9 cellular contexts compared by ENCODE assay signal in genomic region chr7:137987011-137987334, GRCh38. TPM values are rescaled to one million over a fixed set of nuclear protein-coding genes. Genes with fewer than 3 reads are reported as not detected.
A peak's percentile ranks its signal among the peaks of the same experiment; 100 is the strongest.
DNase-seq lines count a peak whose midpoint lies in the region; ATAC-seq and TF ChIP-seq lines count a peak whose summit lies in the region.
"Had no signal": no experiment of that assay in that cellular context is flagged by ENCODE, and none has a peak within 500 bp of the region (broad histone marks: within the 10 kb centered on the region; RNA-seq: fewer than 3 reads in every experiment).

No MANE protein-coding gene starts in this region.

- H3K36me3 ChIP-seq in prostate gland (no peaks in the 10 kb centered on the region), aorta (ENCODE audit: control insufficient read depth in 1 of 2, insufficient read depth in 2 of 2, low read length in 1 of 2) (no peaks in the 10 kb centered on the region)

- intact Hi-C loops in prostate gland (cut with DNase I): loop anchor here (5.0 kb wide), 1 partner anchor 35 kb away; no protein-coding TSS in a partner anchor
- intact Hi-C loops in aorta (cut with DNase I): no loop called here

- TF ChIP-seq POLR2A in prostate gland (IDR thresholded peaks at IDR 0.05): no peak

- peak overlapping the region; percentile 59 for H3K27ac Mint-ChIP-seq in stimulated activated naive CD8-positive, alpha-beta T cell treated with anti-CD3 and anti-CD28 coated beads, Interleukin-15, Interleukin-2, amounts not matched to agents 100 ng/mL and 50 ng/mL, for 24 hours

- no peak overlapping the region for H3K4me3 Mint-ChIP-seq in stimulated activated naive CD8-positive, alpha-beta T cell treated with anti-CD3 and anti-CD28 coated beads, Interleukin-15, Interleukin-2, amounts not matched to agents 100 ng/mL and 50 ng/mL, for 24 hours

- H3K36me3 Mint-ChIP-seq in stimulated activated naive CD8-positive, alpha-beta T cell treated with anti-CD3 and anti-CD28 coated beads, Interleukin-15, Interleukin-2, amounts not matched to agents 100 ng/mL and 50 ng/mL, for 24 hours (ENCODE audit: low read depth): peaks cover 30% of the 10 kb centered on the region

- H3K27me3 ChIP-seq in prostate gland (replicated peaks; ENCODE audit: insufficient read depth) (no peaks in the 10 kb centered on the region), aorta (ENCODE audit: control insufficient read depth in 1 of 2, insufficient read depth in 2 of 2, low read length in 1 of 2) (no peaks in the 10 kb centered on the region)

- peaks cover 6% of the 10 kb centered on the region for H3K9me3 Mint-ChIP-seq in stimulated activated naive CD8-positive, alpha-beta T cell treated with anti-CD3 and anti-CD28 coated beads, Interleukin-15, Interleukin-2, amounts not matched to agents 100 ng/mL and 50 ng/mL, for 24 hours

- H3K9me3 ChIP-seq in prostate gland (no peaks in the 10 kb centered on the region), aorta (ENCODE audit: control insufficient read depth, low read length) (no peaks in the 10 kb centered on the region)

- H3K4me1 ChIP-seq in prostate gland (replicated peaks) (peaks cover 25% of the 10 kb centered on the region), aorta (ENCODE audit: control insufficient read depth in 1 of 2, insufficient read depth in 2 of 2, low read length in 2 of 2) (peaks cover 19 to 30% of the 10 kb centered on the region in 2 donors)

- H3K27ac ChIP-seq in prostate gland: peak overlapping the region; percentile 10 to 44
- H3K27ac ChIP-seq in aorta (ENCODE audit: low read depth in 1 of 2, low read length in 2 of 2): peak overlapping the region; percentile 31 to 79

- H3K4me1 Mint-ChIP-seq in stimulated activated naive CD8-positive, alpha-beta T cell treated with anti-CD3 and anti-CD28 coated beads, Interleukin-15, Interleukin-2, amounts not matched to agents 100 ng/mL and 50 ng/mL, for 24 hours (ENCODE audit: low read depth): peaks cover 26% of the 10 kb centered on the region

- TF ChIP-seq CTCF in foreskin fibroblast (IDR thresholded peaks at IDR 0.05; ENCODE audit: low read depth, low read length) (no peak), prostate gland (IDR thresholded peaks at IDR 0.05) (no peak)

- no peak for ATAC-seq in stimulated activated naive CD8-positive, alpha-beta T cell treated with anti-CD3 and anti-CD28 coated beads, Interleukin-15, Interleukin-2, amounts not matched to agents 100 U/mL and 50 U/mL, for 24 hours
- no peak for ATAC-seq in aorta (ENCODE audit: low FRiP score)

- no peaks in the 10 kb centered on the region for H3K27me3 Mint-ChIP-seq in stimulated activated naive CD8-positive, alpha-beta T cell treated with anti-CD3 and anti-CD28 coated beads, Interleukin-15, Interleukin-2, amounts not matched to agents 100 ng/mL and 50 ng/mL, for 24 hours

- no peak for DNase-seq in stimulated activated naive CD8-positive, alpha-beta T cell treated with anti-CD3 and anti-CD28 coated beads, Interleukin-15, Interleukin-2, amounts not matched to agents 100 U/mL and 50 U/mL, for 24 hours
- DNase-seq in foreskin fibroblast (peak in 1 of 2 donors; percentile 59), prostate gland (ENCODE audit: low spot score) (no peak), aorta (no peak), NCI-H774 (lab: John Stamatoyannopoulos, UW) (no peak), RPMI8226 (no peak)
- DNase-seq in activated CD4-positive, CD25-positive, alpha-beta regulatory T cell treated with anti-CD3 and anti-CD28 coated beads, Interleukin-2, amount 50 U/mL, for 72 hours: no peak
- DNase-seq: activated T-cell treated with anti-CD3 and anti-CD28 coated beads for 4 hours had no signal

- H3K4me3 ChIP-seq in foreskin fibroblast (ENCODE audit: low read depth in 1 of 2, low read length in 2 of 2) (peak overlapping the region; percentile 28 to 29), prostate gland (no peak overlapping the region), aorta (ENCODE audit: low read length in 2 of 2) (no peak overlapping the region)

- whole genome bisulfite sequencing in prostate gland: 38% methylated on average over 3 of the region's 3 CpGs
- WGBS in aorta, 2 donors: 11 to 16% methylated on average over 3 of the region's 3 CpGs

RNA-seq across cellular contexts. Expression of gene CREB3L2, which starts 14.9 kb away (rescaled TPM):
- total RNA-seq in prostate gland: 10 to 100 TPM; 34.1 to 42.0 TPM
- 100 to 1,000 TPM; 109 to 165 TPM for total RNA-seq in aorta
- polyA plus RNA-seq in aorta: 10 to 100 TPM; 10.6 to 38.4 TPM

Comparison
In these comparisons a context has a peak if more than half of its experiments do, and no peak if none do; other contexts are left out.
1. H3K4me3 ChIP-seq: peak in foreskin fibroblast (2 of 2); none in prostate gland (0 of 2) and aorta (0 of 2).